8 cellular contexts compared by ENCODE assay signal in the genomic region with DNA sequence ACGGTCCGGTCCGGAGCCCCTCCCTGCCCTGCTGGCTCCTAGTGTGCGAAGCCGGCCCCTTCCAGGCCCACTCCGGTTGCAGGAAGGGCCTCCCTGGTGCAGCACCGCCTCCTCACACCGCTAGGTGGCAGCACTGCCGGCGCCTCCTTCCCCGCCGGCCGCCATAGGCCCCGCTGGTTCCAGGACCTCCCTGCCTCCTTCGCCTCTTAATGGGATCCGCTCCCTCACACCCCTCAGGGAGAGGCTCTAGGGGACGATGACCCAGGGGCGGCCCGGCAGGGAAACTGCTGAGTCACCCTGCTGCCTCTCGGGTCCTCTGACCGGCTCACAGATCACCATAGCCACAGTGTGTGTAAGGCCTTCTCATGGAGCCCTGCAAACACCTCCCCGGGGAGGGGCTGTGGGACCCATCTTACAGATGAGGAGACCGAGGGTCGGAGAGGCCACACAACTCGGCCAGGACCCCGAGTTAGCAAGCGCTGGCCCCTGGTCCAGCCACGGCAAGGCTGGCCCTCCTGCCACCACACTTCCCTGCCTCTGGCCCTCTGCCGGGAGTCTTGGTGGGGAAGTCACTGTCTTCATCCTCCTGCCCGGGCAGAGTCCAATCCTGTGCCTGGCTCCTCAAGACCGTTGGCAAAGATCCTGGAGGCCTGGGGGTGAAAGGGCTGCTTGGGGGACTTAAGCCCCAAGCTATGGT. TPM values are rescaled to one million over a fixed set of nuclear protein-coding genes. Genes with fewer than 3 reads are reported as not detected.
A peak's percentile ranks its signal among the peaks of the same experiment; 100 is the strongest.
DNase-seq lines count a peak whose midpoint lies in the region; ATAC-seq and TF ChIP-seq lines count a peak whose summit lies in the region.

No MANE protein-coding gene starts in this region.

- POLR2A ChIA-PET in activated CD4-positive, alpha-beta memory T cell treated with anti-CD3 and anti-CD28 coated beads for 36 hours (lab: Charles Lee) = no interaction called here

- CTCF ChIA-PET in activated CD4-positive, alpha-beta memory T cell treated with anti-CD3 and anti-CD28 coated beads for 36 hours (lab: Charles Lee) = no interaction called here

- H3K27ac Mint-ChIP-seq in activated CD4-positive, alpha-beta memory T cell treated with anti-CD3 and anti-CD28 coated beads for 36 hours = no peak overlapping the region

- DNase-seq in NCI-H1417 (lab: John Stamatoyannopoulos, UW) (peak in 2 of 3 experiments; percentile 20 to 33), NCI-H1417 treated with DMSO at 0.1 percent for 48 hours (lab: John Stamatoyannopoulos, UW) (no peak), NB4 (ENCODE audit: low read depth) (peak; percentile 57), ecto neural progenitor cell (ENCODE audit: low spot score) (peak; percentile 85), mucosa of gallbladder (ENCODE audit: low spot score) (peak; percentile 38)
- peak; percentile 64 for DNase-seq in activated CD4-positive, alpha-beta memory T cell treated with anti-CD3 and anti-CD28 coated beads for 36 hours
- DNase-seq in stimulated activated CD8-positive, alpha-beta memory T cell treated with anti-CD3 and anti-CD28 coated beads, Interleukin-7, amount 100 ng/mL, for 24 hours (ENCODE audit: low read depth) = peak; percentile 25

- no peak overlapping the region for H3K4me3 ChIP-seq in NB4 (ENCODE audit: low read depth, low read length)

- TF ChIP-seq CTCF in NB4 (IDR thresholded peaks at IDR 0.05; ENCODE audit: low read depth, low read length) = peak; percentile 75

- H3K36me3 Mint-ChIP-seq in activated CD4-positive, alpha-beta memory T cell treated with anti-CD3 and anti-CD28 coated beads for 36 hours = no peaks in the 10 kb centered on the region

- H3K4me1 Mint-ChIP-seq in activated CD4-positive, alpha-beta memory T cell treated with anti-CD3 and anti-CD28 coated beads for 36 hours (ENCODE audit: low read depth) = peaks cover 2% of the 10 kb centered on the region

- no peaks in the 10 kb centered on the region for H3K9me3 Mint-ChIP-seq in activated CD4-positive, alpha-beta memory T cell treated with anti-CD3 and anti-CD28 coated beads for 36 hours

- intact Hi-C loops in activated CD4-positive, alpha-beta memory T cell treated with anti-CD3 and anti-CD28 coated beads for 36 hours (cut with micrococcal nuclease) = no loop called here

- no peak for TF ChIP-seq POLR2A in NB4 (IDR thresholded peaks at IDR 0.05; ENCODE audit: extremely low read depth, insufficient read length)

- no peak overlapping the region for H3K4me3 Mint-ChIP-seq in activated CD4-positive, alpha-beta memory T cell treated with anti-CD3 and anti-CD28 coated beads for 36 hours

- H3K27me3 Mint-ChIP-seq in activated CD4-positive, alpha-beta memory T cell treated with anti-CD3 and anti-CD28 coated beads for 36 hours = peaks cover 23% of the 10 kb centered on the region

- no peak for ATAC-seq in HG02571 (IDR thresholded peaks at IDR 0.05; ENCODE audit: unreplicated experiment)

RNA-seq across cellular contexts. Expression of a gene that starts 1.6 kb away (rescaled TPM):
- total RNA-seq in activated CD4-positive, alpha-beta memory T cell treated with anti-CD3 and anti-CD28 coated beads for 36 hours = not detected
- total RNA-seq in mucosa of gallbladder = 0.43 TPM
